ENCODE assay signal across 14 cellular contexts in the genomic region with DNA sequence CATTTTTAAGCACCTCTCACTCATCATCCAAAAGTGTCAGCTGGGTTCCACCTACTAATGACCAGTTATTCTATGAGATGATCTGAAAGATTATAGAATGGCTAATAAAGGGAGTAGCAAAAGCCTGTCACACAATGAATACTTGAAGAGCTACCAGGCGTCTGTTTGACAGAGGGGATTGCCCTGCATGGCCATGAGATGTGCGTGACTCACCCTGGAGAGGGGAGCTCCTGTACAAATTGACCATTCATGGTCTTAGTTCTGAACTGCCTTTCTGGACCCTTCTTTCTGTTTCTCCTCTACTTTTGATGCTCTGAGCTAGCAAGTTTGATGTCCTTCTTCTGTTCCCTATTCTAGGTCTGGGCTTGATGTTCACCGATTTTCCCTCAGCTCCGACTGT.
DNase-seq lines count a peak whose midpoint lies in the region; ATAC-seq lines count a peak whose summit lies in the region.
"Had no signal": no experiment of that assay in that cellular context is flagged by ENCODE, and none has a peak within 500 bp of the region (broad histone marks: within the 10 kb centered on the region; RNA-seq: fewer than 3 reads in every experiment).

No MANE protein-coding gene starts in this region.

- no peak overlapping the region for H3K9ac ChIP-seq in trophoblast cell (ENCODE audit: low read length)

- peak overlapping the region; percentile 89 for H4K91ac ChIP-seq in trophoblast cell (ENCODE audit: low read depth, low read length)

- H3K4me3 ChIP-seq in trophoblast cell (ENCODE audit: low read depth, low read length) = peak overlapping the region; percentile 11

- no peak overlapping the region for H2AFZ ChIP-seq in trophoblast cell (ENCODE audit: insufficient read depth, low read length, poor library complexity)

- H4K8ac ChIP-seq in trophoblast cell (ENCODE audit: low read depth, low read length) = peak overlapping the region; percentile 5

- H2BK120ac ChIP-seq in trophoblast cell (ENCODE audit: insufficient read depth, low read length, poor library complexity) = peak overlapping the region; percentile 67

- peak overlapping the region; percentile 34 for H3K14ac ChIP-seq in trophoblast cell (ENCODE audit: low read length)

- peak overlapping the region; percentile 46 for H3K27ac ChIP-seq in trophoblast cell (ENCODE audit: low read depth, low read length)

- no peaks in the 10 kb centered on the region for H3K9me3 ChIP-seq in trophoblast cell (ENCODE audit: insufficient read depth, low read depth, low read length)

- H3K18ac ChIP-seq in trophoblast cell (ENCODE audit: low read length) = peak overlapping the region; percentile 34

- H2AK5ac ChIP-seq in trophoblast cell (ENCODE audit: low read length) = peak overlapping the region; percentile 36

- whole genome bisulfite sequencing in trophoblast cell (ENCODE audit: extremely low coverage, insufficient coverage, insufficient read length) = no CpG with 5 or more reads among the region's 4 CpGs

- H3K36me3 ChIP-seq in trophoblast cell (ENCODE audit: control insufficient read depth in 1 of 2, insufficient read depth in 2 of 2, low read length in 2 of 2) = no peaks in the 10 kb centered on the region

- H3K23ac ChIP-seq in trophoblast cell (ENCODE audit: low read length) = no peak overlapping the region

- H3K79me2 ChIP-seq in trophoblast cell (ENCODE audit: control insufficient read depth, insufficient read depth, low read length, poor library complexity) = peaks cover 3% of the 10 kb centered on the region

- ATAC-seq in HG02678 (IDR thresholded peaks at IDR 0.05; ENCODE audit: unreplicated experiment) = peak; percentile 67
- no peak for ATAC-seq in HG02623 (IDR thresholded peaks at IDR 0.05; ENCODE audit: unreplicated experiment)
- ATAC-seq: natural killer cell had no signal

- H3K27me3 ChIP-seq in trophoblast cell (ENCODE audit: insufficient read depth, low read length) = no peaks in the 10 kb centered on the region

- peak overlapping the region; percentile 58 for H2BK5ac ChIP-seq in trophoblast cell (ENCODE audit: low read depth, low read length, poor library complexity)

- no peak overlapping the region for H3K4ac ChIP-seq in trophoblast cell (ENCODE audit: low read depth, low read length)

- peaks cover 10 to 22% of the 10 kb centered on the region in 2 experiments for H3K4me1 ChIP-seq in trophoblast cell (ENCODE audit: control insufficient read depth in 1 of 2, insufficient read depth in 2 of 2, low read length in 2 of 2)

- H3K4me2 ChIP-seq in trophoblast cell (ENCODE audit: low read length) = no peak overlapping the region

- H3K79me1 ChIP-seq in trophoblast cell (ENCODE audit: low read length) = peaks cover 16% of the 10 kb centered on the region

- peak; percentile 79 for DNase-seq in NCI-H2029 treated with DMSO at 0.1 percent for 48 hours (lab: John Stamatoyannopoulos, UW)
- no peak for DNase-seq in NCI-H2029 (lab: John Stamatoyannopoulos, UW)
- DNase-seq in RKO (ENCODE audit: low spot score) = peak; percentile 3
- no peak for DNase-seq in trophoblast cell
- no peak for DNase-seq in mucosa of gallbladder (ENCODE audit: low spot score)
- DNase-seq in NCI-H2081 (lab: John Stamatoyannopoulos, UW) = no peak
- DNase-seq: 8988T; central memory CD4-positive, alpha-beta T cell; hypothalamus; natural killer cell; NCI-H526 treated with DMSO at 0.1 percent for 48 hours; stimulated activated CD4-positive, alpha-beta T cell treated with anti-CD3 and anti-CD28 coated beads, Interleukin-4, amount 100 ng/mL, for 1 hour had no signal

- H4K12ac ChIP-seq in trophoblast cell (ENCODE audit: low read depth, low read length) = no peak overlapping the region

- peak overlapping the region; percentile 58 for H2BK12ac ChIP-seq in trophoblast cell (ENCODE audit: low read length)

Comparison
In these comparisons a context has a peak if more than half of its experiments do, and no peak if none do; other contexts are left out.
1. DNase-seq: peak in NCI-H2029 treated with DMSO at 0.1 percent for 48 hours (single experiment) and RKO (single experiment); none in NCI-H2029 (single experiment), trophoblast cell (0 of 2), mucosa of gallbladder (single experiment) and NCI-H2081 (0 of 2).